Comparison of ENCODE assay signal across 15 cellular contexts in genomic region chr16:72952404-72953301, GRCh38.
DNase-seq lines count a peak whose midpoint lies in the region; TF ChIP-seq lines count a peak whose summit lies in the region.
"Had no signal": no experiment of that assay in that cellular context is flagged by ENCODE, and none has a peak within 500 bp of the region (broad histone marks: within the 10 kb centered on the region; RNA-seq: fewer than 3 reads in every experiment).

No MANE protein-coding gene starts in this region.

- TF ChIP-seq CTCF in LNCaP clone FGC (IDR thresholded peaks at IDR 0.05; ENCODE audit: control insufficient read depth, extremely low read depth, insufficient read depth) (no peak), fibroblast of lung (conservative IDR thresholded peaks at IDR 0.05 in 1 of 2, IDR thresholded peaks at IDR 0.05 in 1 of 2; ENCODE audit: low read depth in 1 of 2, low read length in 2 of 2) (no peak), parathyroid adenoma (IDR thresholded peaks at IDR 0.05) (no peak)

- peaks cover 15% of the 10 kb centered on the region for H3K4me1 ChIP-seq in fibroblast of lung (ENCODE audit: control insufficient read depth, extremely low read depth, insufficient read depth, low read length)
- peaks cover 8% of the 10 kb centered on the region for H3K4me1 ChIP-seq in parathyroid adenoma

- H3K27me3 ChIP-seq in fibroblast of lung (ENCODE audit: control insufficient read depth, insufficient read depth, low read length), result no peaks in the 10 kb centered on the region
- H3K27me3 ChIP-seq in parathyroid adenoma (ENCODE audit: control insufficient read depth, insufficient read depth, low read length), result no peaks in the 10 kb centered on the region

- DNase-seq in AG08395 (ENCODE audit: low spot score) (peak; percentile 44), LNCaP clone FGC (ENCODE audit: low read depth) (peak; percentile 58), fibroblast of lung (ENCODE audit: low read depth in 2 of 2) (peak; percentile 37 to 94), NCI-H1436 (lab: John Stamatoyannopoulos, UW) (no peak), activated gamma-delta T cell (lab: John Stamatoyannopoulos, UW) (no peak), activated T-cell treated with anti-CD3 and anti-CD28 coated beads for 4 hours (no peak), DMS53 treated with DMSO at 0.1 percent for 48 hours (lab: John Stamatoyannopoulos, UW; ENCODE audit: unreplicated experiment) (no peak)
- DNase-seq: activated CD4-positive, alpha-beta T cell treated with anti-CD3 and anti-CD28 coated beads, Interleukin-2, amount 50 U/mL, for 1 hour; activated naive CD4-positive, alpha-beta T cell treated with anti-CD3 and anti-CD28 coated beads for 36 hours; CD8-positive, alpha-beta memory T cell; mucosa of descending colon; NCI-H2171 treated with DMSO at 0.1 percent for 48 hours; SHP77 had no signal

- H3K9me3 ChIP-seq in fibroblast of lung (ENCODE audit: control insufficient read depth, insufficient read depth, low read depth, low read length) (no peaks in the 10 kb centered on the region), parathyroid adenoma (ENCODE audit: control insufficient read depth, low read length) (no peaks in the 10 kb centered on the region)
- H3K9me3 ChIP-seq: mucosa of descending colon had no signal

- H3K27ac ChIP-seq in fibroblast of lung (ENCODE audit: insufficient read depth, low read length), result peak overlapping the region; percentile 57
- H3K27ac ChIP-seq in parathyroid adenoma, result peak overlapping the region; percentile 58
- H3K27ac ChIP-seq: KMS-11 had no signal

- H3K4me2 ChIP-seq in fibroblast of lung (ENCODE audit: extremely low read depth, insufficient read depth, low read length) (peak overlapping the region; percentile 76), parathyroid adenoma (ENCODE audit: low read length) (peak overlapping the region; percentile 47)
- H3K4me2 ChIP-seq: KMS-11 had no signal

- H3K79me2 ChIP-seq in fibroblast of lung (ENCODE audit: control insufficient read depth, insufficient read depth, low read length) (peaks cover 45% of the 10 kb centered on the region), parathyroid adenoma (peaks cover 40% of the 10 kb centered on the region)

- H3K9ac ChIP-seq in fibroblast of lung (ENCODE audit: insufficient read depth, low read length) (peak overlapping the region; percentile 20), parathyroid adenoma (no peak overlapping the region)
- H3K9ac ChIP-seq: KMS-11 had no signal

- no peaks in the 10 kb centered on the region for H4K20me1 ChIP-seq in fibroblast of lung (ENCODE audit: control insufficient read depth, extremely low read depth, insufficient read depth, low read length)

- peaks cover 14% of the 10 kb centered on the region for H3K36me3 ChIP-seq in fibroblast of lung (ENCODE audit: control insufficient read depth, insufficient read depth, low read length)
- H3K36me3 ChIP-seq in parathyroid adenoma (ENCODE audit: control insufficient read depth, insufficient read depth, low read length), result no peaks in the 10 kb centered on the region

- H3K4me3 ChIP-seq in LNCaP clone FGC (ENCODE audit: low read depth, low read length) (peak overlapping the region; percentile 35), fibroblast of lung (replicated peaks in 1 of 4; ENCODE audit: control extremely low read depth in 1 of 4, insufficient read depth in 1 of 4, low read depth in 3 of 4, low read length in 4 of 4) (peak overlapping the region in 2 of 4 experiments; percentile 4), parathyroid adenoma (ENCODE audit: low read depth, low read length) (peak overlapping the region; percentile 19)
- H3K4me3 ChIP-seq: mucosa of descending colon had no signal

- no peak overlapping the region for H2AFZ ChIP-seq in fibroblast of lung (ENCODE audit: low read length)
- H2AFZ ChIP-seq in parathyroid adenoma, result no peak overlapping the region

Comparison
In these comparisons a context has a peak if more than half of its experiments do, and no peak if none do; other contexts are left out.
1. DNase-seq: peak in AG08395 (single experiment), LNCaP clone FGC (single experiment) and fibroblast of lung (2 of 2); none in NCI-H1436 (single experiment), activated gamma-delta T cell (single experiment), activated T-cell treated with anti-CD3 and anti-CD28 coated beads for 4 hours (single experiment) and DMS53 treated with DMSO at 0.1 percent for 48 hours (single experiment).